19 cellular contexts compared by ENCODE assay signal in genomic region chr11:66061268-66061667, GRCh38. TPM values are rescaled to one million over a fixed set of nuclear protein-coding genes. Genes with fewer than 3 reads are reported as not detected.
DNase-seq lines count a peak whose midpoint lies in the region; ATAC-seq and TF ChIP-seq lines count a peak whose summit lies in the region.
"Had no signal": no experiment of that assay in that cellular context is flagged by ENCODE, and none has a peak within 500 bp of the region (broad histone marks: within the 10 kb centered on the region; RNA-seq: fewer than 3 reads in every experiment).

No MANE protein-coding gene starts in this region.

- peak overlapping the region; percentile 10 for H3K4me3 Mint-ChIP-seq in activated naive CD4-positive, alpha-beta T cell treated with anti-CD3 and anti-CD28 coated beads for 36 hours
- H3K4me3 Mint-ChIP-seq in T-cell, result no peak overlapping the region
- H3K4me3 Mint-ChIP-seq: H9 had no signal

- intact Hi-C loops in activated naive CD4-positive, alpha-beta T cell treated with anti-CD3 and anti-CD28 coated beads for 36 hours (cut with micrococcal nuclease), result no loop called here

- CTCF ChIA-PET in activated naive CD4-positive, alpha-beta T cell treated with anti-CD3 and anti-CD28 coated beads for 36 hours (lab: Charles Lee), result no interaction called here
- CTCF ChIA-PET in T-cell (lab: Charles Lee), result interaction anchor here in 1 of 2 donors (0.6 kb wide), 1 partner anchor 1749 kb away, joined by 5 read pairs; no protein-coding TSS in a partner anchor

- no peaks in the 10 kb centered on the region for H3K9me3 Mint-ChIP-seq in activated naive CD4-positive, alpha-beta T cell treated with anti-CD3 and anti-CD28 coated beads for 36 hours
- peaks cover 0 to 2% (median 0%) of the 10 kb centered on the region in 3 donors for H3K9me3 Mint-ChIP-seq in T-cell
- H3K9me3 Mint-ChIP-seq: H9 had no signal

- no peak for TF ChIP-seq CTCF in suprapubic skin (IDR thresholded peaks at IDR 0.05)
- no peak for TF ChIP-seq CTCF in tibial nerve (IDR thresholded peaks at IDR 0.05)

- no peaks in the 10 kb centered on the region for H3K9me3 ChIP-seq in suprapubic skin
- no peaks in the 10 kb centered on the region for H3K9me3 ChIP-seq in tibial nerve
- H3K9me3 ChIP-seq: right atrium auricular region, thoracic aorta had no signal

- H3K27ac ChIP-seq in caudate nucleus (ENCODE audit: low read depth, low read length) (peak overlapping the region; percentile 92), suprapubic skin (no peak overlapping the region), tibial nerve (no peak overlapping the region)
- H3K27ac ChIP-seq: right atrium auricular region, thoracic aorta had no signal

- peaks cover 74% of the 10 kb centered on the region for H3K36me3 Mint-ChIP-seq in activated naive CD4-positive, alpha-beta T cell treated with anti-CD3 and anti-CD28 coated beads for 36 hours (ENCODE audit: low read depth)
- H3K36me3 Mint-ChIP-seq in T-cell, result peaks cover 75% of the 10 kb centered on the region

- H3K36me3 ChIP-seq in suprapubic skin (peaks cover 99% of the 10 kb centered on the region), tibial nerve (peaks cover 5 to 100% (median 60%) of the 10 kb centered on the region in 3 donors)

- no peak for DNase-seq in activated naive CD4-positive, alpha-beta T cell treated with anti-CD3 and anti-CD28 coated beads for 36 hours
- DNase-seq in activated naive CD4-positive, alpha-beta T cell (lab: John Stamatoyannopoulos, UW), result no peak
- DNase-seq in T-cell (no peak), caudate nucleus (lab: John Stamatoyannopoulos, UW) (no peak), suprapubic skin (ENCODE audit: low spot score in 2 of 2) (peak; percentile 0 to 7), tibial nerve (ENCODE audit: low spot score in 2 of 2) (no peak), NAMALWA (ENCODE audit: low spot score) (no peak)
- DNase-seq: activated CD8-positive, alpha-beta memory T cell treated with anti-CD3 and anti-CD28 coated beads for 24 hours; activated gamma-delta T cell treated with Interleukin-2 at 50 U/mL for 16 hours; H9; KBM-7; kidney glomerular epithelial cell; mammary epithelial cell; SW 1271 had no signal

- H3K27me3 ChIP-seq in suprapubic skin (no peaks in the 10 kb centered on the region), tibial nerve (no peaks in the 10 kb centered on the region)
- H3K27me3 ChIP-seq: right atrium auricular region had no signal

- no peak for TF ChIP-seq EP300 in suprapubic skin (IDR thresholded peaks at IDR 0.05)
- TF ChIP-seq EP300 in tibial nerve (IDR thresholded peaks at IDR 0.05), result no peak

- H3K27ac Mint-ChIP-seq in activated naive CD4-positive, alpha-beta T cell treated with anti-CD3 and anti-CD28 coated beads for 36 hours, result peak overlapping the region; percentile 82
- peak overlapping the region; percentile 66 to 68 for H3K27ac Mint-ChIP-seq in T-cell
- H3K27ac Mint-ChIP-seq: H9 had no signal

- H3K4me1 Mint-ChIP-seq in activated naive CD4-positive, alpha-beta T cell treated with anti-CD3 and anti-CD28 coated beads for 36 hours (ENCODE audit: low read depth), result peaks cover 60% of the 10 kb centered on the region
- peaks cover 17 to 29% (median 24%) of the 10 kb centered on the region in 3 donors for H3K4me1 Mint-ChIP-seq in T-cell
- H3K4me1 Mint-ChIP-seq: H9 had no signal

- ATAC-seq in T-cell (replicated peaks in 1 of 4), result no peak
- ATAC-seq: Right ventricle myocardium inferior had no signal

- POLR2A ChIA-PET in T-cell (lab: Charles Lee), result interaction anchor here in 1 of 2 donors (0.7 kb wide), 1 partner anchor 573 kb away, joined by 3 read pairs; no protein-coding TSS in a partner anchor

- TF ChIP-seq POLR2A in suprapubic skin (IDR thresholded peaks at IDR 0.05) (no peak), tibial nerve (IDR thresholded peaks at IDR 0.05) (no peak)

- whole genome bisulfite sequencing in suprapubic skin, result 77% methylated on average over 6 of the region's 6 CpGs
- WGBS in tibial nerve, 2 donors, result 82 to 88% methylated on average over 6 of the region's 6 CpGs

- H3K4me3 ChIP-seq in suprapubic skin (no peak overlapping the region), tibial nerve (no peak overlapping the region)
- H3K4me3 ChIP-seq: right atrium auricular region, thoracic aorta had no signal

- no peaks in the 10 kb centered on the region for H3K4me1 ChIP-seq in suprapubic skin
- H3K4me1 ChIP-seq in tibial nerve, result no peaks in the 10 kb centered on the region
- H3K4me1 ChIP-seq: right atrium auricular region had no signal

- H3K27me3 Mint-ChIP-seq in activated naive CD4-positive, alpha-beta T cell treated with anti-CD3 and anti-CD28 coated beads for 36 hours (ENCODE audit: low read depth), result no peaks in the 10 kb centered on the region
- H3K27me3 Mint-ChIP-seq in T-cell, result no peaks in the 10 kb centered on the region

RNA-seq across cellular contexts. Expression of gene PACS1, which starts 8.8 kb away (rescaled TPM):
- 10 to 100 TPM; 77.8 to 80.7 TPM for total RNA-seq in activated naive CD4-positive, alpha-beta T cell treated with anti-CD3 and anti-CD28 coated beads for 36 hours
- total RNA-seq in T-cell, result 100 to 1,000 TPM; 222 to 268 (median 236) TPM
- 10 to 100 TPM; 30.5 to 78.6 (median 41.8) TPM for total RNA-seq in suprapubic skin
- 10 to 100 TPM; 32.0 to 62.7 (median 51.8) TPM for total RNA-seq in tibial nerve

RNA-seq across cellular contexts. Expression of gene SF3B2, which starts 9.1 kb away (rescaled TPM):
- total RNA-seq in activated naive CD4-positive, alpha-beta T cell treated with anti-CD3 and anti-CD28 coated beads for 36 hours, result 100 to 1,000 TPM; 319 to 321 TPM
- 100 to 1,000 TPM; 189 to 264 (median 224) TPM for total RNA-seq in T-cell
- total RNA-seq in suprapubic skin, result 100 to 1,000 TPM; 117 to 175 (median 149) TPM
- 100 to 1,000 TPM; 148 to 216 (median 156) TPM for total RNA-seq in tibial nerve

RNA-seq across cellular contexts. Expression of gene GAL3ST3, which starts 12.3 kb away (rescaled TPM):
- total RNA-seq in activated naive CD4-positive, alpha-beta T cell treated with anti-CD3 and anti-CD28 coated beads for 36 hours, result under 1 TPM in 1 of 2 experiments, not detected in 1; 0.17 TPM
- total RNA-seq in T-cell (under 1 TPM in 1 of 5 donors, not detected in 4; 0.18 TPM), suprapubic skin (not detected), tibial nerve (not detected)
- total RNA-seq: Daoy, myocyte had no signal

RNA-seq across cellular contexts. Expression of gene CATSPER1, which starts 35.0 kb away (rescaled TPM):
- not detected for total RNA-seq in activated naive CD4-positive, alpha-beta T cell treated with anti-CD3 and anti-CD28 coated beads for 36 hours
- not detected for total RNA-seq in T-cell
- total RNA-seq in suprapubic skin, result not detected
- under 1 TPM in 1 of 4 donors, not detected in 3; 0.87 TPM for total RNA-seq in tibial nerve
- total RNA-seq: H9, myocyte, right atrium auricular region, Right ventricle myocardium inferior, thoracic aorta had no signal

RNA-seq across cellular contexts. Expression of gene CST6, which starts 49.5 kb away (rescaled TPM):
- total RNA-seq in activated naive CD4-positive, alpha-beta T cell treated with anti-CD3 and anti-CD28 coated beads for 36 hours, result not detected
- total RNA-seq in T-cell (not detected), suprapubic skin (1,000 to 10,000 TPM in 2 of 4 donors, 100 to 1,000 TPM in 1, 10 to 100 TPM in 1; 48.8 to 2,556 (median 968) TPM), tibial nerve (1 to 10 TPM in 1 of 4 donors, not detected in 3; 1.2 TPM)
- total RNA-seq: Daoy, H9, myocyte, Right ventricle myocardium inferior had no signal

Comparison
In these comparisons a context has a peak if more than half of its experiments do, and no peak if none do; other contexts are left out.
1. DNase-seq: peak in suprapubic skin (2 of 2); none in activated naive CD4-positive, alpha-beta T cell treated with anti-CD3 and anti-CD28 coated beads for 36 hours (single experiment), activated naive CD4-positive, alpha-beta T cell (0 of 4), T-cell (0 of 34), caudate nucleus (0 of 61), tibial nerve (0 of 2) and NAMALWA (single experiment).